ENCODE assay signal across 19 cellular contexts in genomic region chr3:184037816-184038215, GRCh38. TPM values are rescaled to one million over a fixed set of nuclear protein-coding genes. Genes with fewer than 3 reads are reported as not detected.
DNase-seq lines count a peak whose midpoint lies in the region; FAIRE-seq and TF ChIP-seq lines count a peak whose summit lies in the region.
"Had no signal": no experiment of that assay in that cellular context is flagged by ENCODE, and none has a peak within 500 bp of the region (broad histone marks: within the 10 kb centered on the region; RNA-seq: fewer than 3 reads in every experiment).

No MANE protein-coding gene starts in this region.

- H3K36me3 ChIP-seq in DOHH2 (ENCODE audit: control insufficient read depth, low read length), result no peaks in the 10 kb centered on the region

- H4K20me1 ChIP-seq in DOHH2 (ENCODE audit: control insufficient read depth, insufficient read depth, low read depth, low read length) (no peaks in the 10 kb centered on the region), H9 (ENCODE audit: control insufficient read depth, insufficient read depth, insufficient read length) (no peaks in the 10 kb centered on the region)

- no peak overlapping the region for H4K8ac ChIP-seq in H9 (replicated peaks; ENCODE audit: insufficient read length, low read depth, low read length)

- no peak overlapping the region for H3K56ac ChIP-seq in H9 (ENCODE audit: insufficient read length, low read depth, low read length)

- H2BK15ac ChIP-seq in H9 (ENCODE audit: low read depth, low read length), result no peak overlapping the region

- H3K27me3 ChIP-seq in DOHH2 (ENCODE audit: control insufficient read depth, low read length) (peaks cover 5% of the 10 kb centered on the region), H9 (ENCODE audit: insufficient read depth, low read length) (no peaks in the 10 kb centered on the region)

- H3K4ac ChIP-seq in H9 (ENCODE audit: low read depth, low read length), result no peak overlapping the region

- no peak overlapping the region for H2BK20ac ChIP-seq in H9 (ENCODE audit: low read depth, low read length, poor library complexity, severe bottlenecking)

- no peak overlapping the region for H2BK12ac ChIP-seq in H9 (ENCODE audit: insufficient read length, low read depth, low read length)

- H3K9me3 ChIP-seq in DOHH2 (ENCODE audit: control insufficient read depth, insufficient read depth, low read length) (no peaks in the 10 kb centered on the region), H9 (ENCODE audit: control insufficient read depth, low read depth, low read length) (no peaks in the 10 kb centered on the region)

- H3K27me3 Mint-ChIP-seq in H9 (ENCODE audit: low read depth), result no peaks in the 10 kb centered on the region; the same call in 1 of the 2 replicates

- H3K4me1 ChIP-seq in DOHH2 (ENCODE audit: control insufficient read depth, low read length) (no peaks in the 10 kb centered on the region), H9 (ENCODE audit: insufficient read depth, low read length) (no peaks in the 10 kb centered on the region)

- H2AFZ ChIP-seq in H9 (ENCODE audit: low read length), result no peak overlapping the region

- no peaks in the 10 kb centered on the region for H3K23me2 ChIP-seq in H9 (ENCODE audit: insufficient read length, low read depth, low read length, poor library complexity, severe bottlenecking)

- no peak overlapping the region for H3K4me3 ChIP-seq in DOHH2 (ENCODE audit: low read length)
- H3K4me3 ChIP-seq in coronary artery, result no peak overlapping the region
- H3K4me3 ChIP-seq: GM12878 had no signal

- no peak overlapping the region; a peak in 1 of 7 replicates for H3K27ac Mint-ChIP-seq in H9

- H3K36me3 Mint-ChIP-seq in H9 (ENCODE audit: insufficient read depth in 1 of 3, low read depth in 3 of 3), result no peaks in the 10 kb centered on the region
- H3K36me3 Mint-ChIP-seq: CD8-positive, alpha-beta memory T cell had no signal

- H3K79me2 ChIP-seq in DOHH2 (ENCODE audit: control insufficient read depth, low read length) (no peaks in the 10 kb centered on the region), H9 (ENCODE audit: insufficient read depth, low read length) (no peaks in the 10 kb centered on the region)

- no peak overlapping the region for H3K4me3 Mint-ChIP-seq in H9
- H3K4me3 Mint-ChIP-seq: CD8-positive, alpha-beta memory T cell had no signal

- H3T11ph ChIP-seq in H9 (ENCODE audit: low read length), result no peak overlapping the region

- H3K23ac ChIP-seq in H9 (ENCODE audit: insufficient read length, low read depth, low read length), result no peak overlapping the region

- H3K9ac ChIP-seq in H9 (ENCODE audit: extremely low read depth, insufficient read length, low read length), result no peak overlapping the region

- H4K91ac ChIP-seq in H9 (ENCODE audit: insufficient read length, low read depth, low read length), result no peak overlapping the region

- peaks cover 0 to 10% of the 10 kb centered on the region in 2 experiments; a peak in 2 of 4 replicates for H3K4me1 Mint-ChIP-seq in H9
- H3K4me1 Mint-ChIP-seq: CD8-positive, alpha-beta memory T cell had no signal

- H3K27ac ChIP-seq in DOHH2 (ENCODE audit: low read depth, low read length) (no peak overlapping the region), H9 (ENCODE audit: insufficient read length, low read depth, low read length) (no peak overlapping the region), VCaP (no peak overlapping the region), coronary artery (no peak overlapping the region)

- no peak overlapping the region for H2AK5ac ChIP-seq in H9 (ENCODE audit: insufficient read length, low read length)

- H2BK5ac ChIP-seq in H9 (ENCODE audit: insufficient read length, low read length), result no peak overlapping the region

- no peaks in the 10 kb centered on the region for H3K9me3 Mint-ChIP-seq in H9
- H3K9me3 Mint-ChIP-seq: CD8-positive, alpha-beta memory T cell had no signal

- H4K5ac ChIP-seq in H9 (ENCODE audit: insufficient read length, low read depth, low read length), result no peak overlapping the region

- H3F3A ChIP-seq in DOHH2 (ENCODE audit: control insufficient read depth, insufficient read depth), result no peaks in the 10 kb centered on the region

- FAIRE-seq in frontal cortex (lab: Jason Lieb, UNC), result no peak
- FAIRE-seq: GM12878, GM18507 had no signal

- no peak overlapping the region for H3K14ac ChIP-seq in H9 (ENCODE audit: insufficient read depth, low read length)

- H3K4me2 ChIP-seq in DOHH2 (ENCODE audit: low read length) (no peak overlapping the region), H9 (ENCODE audit: insufficient read depth, insufficient read length, low read length) (no peak overlapping the region)

- no CpG with 5 or more reads among the region's 7 CpGs for WGBS in H9 (ENCODE audit: extremely low coverage, insufficient read length, low lambda C conversion rate)

- H3K79me1 ChIP-seq in H9 (ENCODE audit: insufficient read depth, low read depth, low read length, poor library complexity, severe bottlenecking), result no peaks in the 10 kb centered on the region

- DNase-seq in H9 (no peak), iPS-NIHi11 (ENCODE audit: low spot score) (peak; percentile 28), coronary artery (ENCODE audit: low spot score) (no peak), frontal cortex (ENCODE audit: low spot score in 2 of 2) (no peak), mesenteric fat pad (ENCODE audit: low spot score) (no peak), DMS79 treated with DMSO at 0.1 percent for 48 hours (lab: John Stamatoyannopoulos, UW) (no peak)
- DNase-seq: CD8-positive, alpha-beta memory T cell; KG1; NCI-H1092 treated with DMSO at 0.1 percent for 48 hours; NCI-H1694; NCI-H2107; NCI-H345; NCI-H526 treated with DMSO at 0.1 percent for 48 hours; SHP77 had no signal

- H3K18ac ChIP-seq in H9 (ENCODE audit: insufficient read length, low read depth, low read length), result no peak overlapping the region

- no peak overlapping the region for H2BK120ac ChIP-seq in H9 (ENCODE audit: low read depth, low read length, poor library complexity, severe bottlenecking)

- TF ChIP-seq CTCF in DOHH2 (IDR thresholded peaks at IDR 0.05; ENCODE audit: low read depth, low read length, poor library complexity, severe bottlenecking) (peak; percentile 10), H9 (conservative IDR thresholded peaks at IDR 0.05) (peak; percentile 34; the same call in 1 of the 3 replicates), VCaP (conservative IDR thresholded peaks at IDR 0.05) (peak; percentile 28; the same call in 1 of the 2 replicates), coronary artery (IDR thresholded peaks at IDR 0.05) (no peak)

- no peaks in the 10 kb centered on the region for H3K9me2 ChIP-seq in DOHH2 (replicated peaks; ENCODE audit: control insufficient read depth, low read length)

RNA-seq across cellular contexts. Expression of gene HTR3D, which starts 6.3 kb away (rescaled TPM):
- total RNA-seq in H9 (2021) (not detected in 2 replicates), frontal cortex (not detected), mesenteric fat pad (not detected)
- total RNA-seq: CD8-positive, alpha-beta memory T cell; GM12878; MCF 10A had no signal

RNA-seq across cellular contexts. Expression of gene HTR3C, which starts 15.0 kb away (rescaled TPM):
- total RNA-seq in H9 (2021), result not detected in 2 replicates
- not detected for total RNA-seq in frontal cortex
- total RNA-seq in mesenteric fat pad, result not detected
- total RNA-seq: CD8-positive, alpha-beta memory T cell; GM12878; MCF 10A had no signal

RNA-seq across cellular contexts. Expression of gene ABCC5, which starts 20.1 kb away (rescaled TPM):
- total RNA-seq in H9 (2021) (32.5 and 37.6 TPM in 2 replicates), frontal cortex (37.9 TPM), mesenteric fat pad (24.2 TPM)

RNA-seq across cellular contexts. Expression of gene HTR3E, which starts 59.0 kb away (rescaled TPM):
- total RNA-seq in H9 (2021) (not detected in 2 replicates), frontal cortex (not detected), mesenteric fat pad (not detected)
- total RNA-seq: CD8-positive, alpha-beta memory T cell; GM12878; MCF 10A had no signal
